ENCODE assay signal across 10 cellular contexts in the genomic region with DNA sequence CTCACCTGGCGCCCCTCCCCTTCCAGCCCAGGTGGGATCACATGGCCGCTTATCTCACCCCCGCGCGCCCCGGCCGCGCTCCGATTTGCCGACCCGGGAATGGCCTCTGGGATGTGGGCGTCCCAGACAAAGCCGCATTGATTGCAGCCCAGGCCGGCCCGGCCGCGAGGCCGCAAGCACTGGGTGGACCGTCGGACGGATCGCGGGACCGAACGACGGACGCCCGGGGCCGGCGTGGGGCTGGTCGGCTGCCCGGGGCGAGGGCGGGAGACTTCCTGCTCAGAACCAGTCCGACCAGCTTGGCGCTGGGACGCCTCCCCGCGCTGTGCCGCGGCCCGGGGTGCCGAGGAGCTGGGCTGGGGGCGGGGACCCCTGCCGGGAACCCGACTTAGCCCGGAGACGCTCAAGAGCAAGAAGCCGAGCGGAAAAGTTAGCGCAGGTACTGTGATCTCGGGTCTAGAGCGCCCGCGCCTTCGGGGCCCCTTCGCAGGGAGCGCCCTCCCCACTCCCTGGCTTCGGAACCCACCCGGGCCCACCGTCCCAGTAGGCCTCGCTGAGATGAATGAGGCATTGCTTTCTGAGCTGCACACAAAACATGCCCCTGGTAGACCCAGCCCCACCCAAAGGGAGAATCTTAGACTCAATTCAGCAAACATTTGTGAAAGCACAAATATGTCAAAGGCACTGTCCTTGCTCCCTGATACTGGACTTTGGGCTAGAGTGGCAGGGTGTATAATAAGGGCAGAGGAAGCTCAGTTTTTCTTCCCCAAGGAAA. TPM values are rescaled to one million over a fixed set of nuclear protein-coding genes. Genes with fewer than 3 reads are reported as not detected.
DNase-seq lines count a peak whose midpoint lies in the region; ATAC-seq and TF ChIP-seq lines count a peak whose summit lies in the region.
"Had no signal": no experiment of that assay in that cellular context is flagged by ENCODE, and none has a peak within 500 bp of the region (broad histone marks: within the 10 kb centered on the region; RNA-seq: fewer than 3 reads in every experiment).

No MANE protein-coding gene starts in this region.

- H3K36me3 ChIP-seq in body of pancreas (replicated peaks in 1 of 2; ENCODE audit: insufficient read depth in 1 of 2, low read depth in 2 of 2) (no peaks in the 10 kb centered on the region), thoracic aorta (no peaks in the 10 kb centered on the region), gastrocnemius medialis (no peaks in the 10 kb centered on the region)

- DNase-seq in NCI-H1417 (lab: John Stamatoyannopoulos, UW) (peak in 2 of 3 experiments; percentile 58 to 61), NCI-H1417 treated with DMSO at 0.1 percent for 48 hours (lab: John Stamatoyannopoulos, UW) (no peak), body of pancreas (peak; percentile 86 to 91 (median 90)), kidney tubule cell (ENCODE audit: low spot score) (peak; percentile 68), thoracic aorta (ENCODE audit: low spot score) (no peak), gastrocnemius medialis (no peak)
- no peak for DNase-seq in activated CD4-positive, alpha-beta T cell treated with anti-CD3 and anti-CD28 coated beads, Interleukin-2, amount 10 ng/mL, durations not matched to agents 7 days and 5 days
- DNase-seq in activated T-helper 2 cell treated with anti-CD3 and anti-CD28 coated beads, Interferon-gamma antibody, Interleukin-2, Interleukin-4, amounts not matched to agents 10 μg/mL and 5 μg/mL and 100 μg/mL, durations not matched to agents 14 hours and 24 hours and 36 hours (ENCODE audit: low spot score) = no peak
- DNase-seq: activated T-cell treated with anti-CD3 and anti-CD28 coated beads, Interleukin-2, amount 50 U/mL, for 1 hour; RPMI8226 had no signal

- H3K4me1 ChIP-seq in body of pancreas = peaks cover 69% of the 10 kb centered on the region
- H3K4me1 ChIP-seq in thoracic aorta (ENCODE audit: control insufficient read depth in 1 of 2, low read depth in 2 of 2) = peaks cover 0 to 9% of the 10 kb centered on the region in 2 donors
- peaks cover 0 to 5% of the 10 kb centered on the region in 2 donors for H3K4me1 ChIP-seq in gastrocnemius medialis

- peak overlapping the region; percentile 45 to 61 for H3K4me3 ChIP-seq in body of pancreas
- H3K4me3 ChIP-seq in thoracic aorta = peak overlapping the region; percentile 52
- peak overlapping the region in 1 of 4 donors; percentile 34 for H3K4me3 ChIP-seq in gastrocnemius medialis

- H3K36me3 Mint-ChIP-seq in activated CD4-positive, alpha-beta T cell treated with anti-CD3 and anti-CD28 coated beads, Interleukin-2, amount 10 ng/mL, durations not matched to agents 7 days and 5 days (ENCODE audit: low read depth) = no peaks in the 10 kb centered on the region
- H3K36me3 Mint-ChIP-seq in activated T-helper 2 cell treated with anti-CD3 and anti-CD28 coated beads, Interferon-gamma antibody, Interleukin-2, Interleukin-4, amounts not matched to agents 10 μg/mL and 5 μg/mL and 100 μg/mL, durations not matched to agents 14 hours and 24 hours and 36 hours (ENCODE audit: low read depth) = no peaks in the 10 kb centered on the region

- intact Hi-C loops in body of pancreas (cut with DNase I) = no loop called here
- intact Hi-C loops in gastrocnemius medialis (cut with DNase I; ENCODE audit: low total_unique reads) = no loop called here
- intact Hi-C loops in activated T-helper 2 cell treated with anti-CD3 and anti-CD28 coated beads, Interferon-gamma antibody, Interleukin-2, Interleukin-4, amounts not matched to agents 10 μg/mL and 5 μg/mL and 100 μg/mL, durations not matched to agents 14 hours and 24 hours and 36 hours (cut with micrococcal nuclease) = no loop called here

- TF ChIP-seq POLR2A in body of pancreas (IDR thresholded peaks at IDR 0.05) = peak; percentile 89 to 92 (median 90)
- no peak for TF ChIP-seq POLR2A in gastrocnemius medialis (IDR thresholded peaks at IDR 0.05)

- CTCF ChIA-PET in activated CD4-positive, alpha-beta T cell treated with anti-CD3 and anti-CD28 coated beads, Interleukin-2, amount 10 ng/mL, durations not matched to agents 7 days and 5 days (lab: Charles Lee) = no interaction called here

- WGBS in body of pancreas, 2 donors = 2 to 3% methylated on average over 10 to 61 of the region's 62 CpGs

- H3K9me3 ChIP-seq in body of pancreas = no peaks in the 10 kb centered on the region
- H3K9me3 ChIP-seq in thoracic aorta = no peaks in the 10 kb centered on the region
- no peaks in the 10 kb centered on the region for H3K9me3 ChIP-seq in gastrocnemius medialis

- H3K4me1 Mint-ChIP-seq in activated CD4-positive, alpha-beta T cell treated with anti-CD3 and anti-CD28 coated beads, Interleukin-2, amount 10 ng/mL, durations not matched to agents 7 days and 5 days = no peaks in the 10 kb centered on the region
- no peaks in the 10 kb centered on the region for H3K4me1 Mint-ChIP-seq in activated T-helper 2 cell treated with anti-CD3 and anti-CD28 coated beads, Interferon-gamma antibody, Interleukin-2, Interleukin-4, amounts not matched to agents 10 μg/mL and 5 μg/mL and 100 μg/mL, durations not matched to agents 14 hours and 24 hours and 36 hours (ENCODE audit: low read depth)

- no peak overlapping the region for H3K27ac Mint-ChIP-seq in activated CD4-positive, alpha-beta T cell treated with anti-CD3 and anti-CD28 coated beads, Interleukin-2, amount 10 ng/mL, durations not matched to agents 7 days and 5 days
- H3K27ac Mint-ChIP-seq in activated T-helper 2 cell treated with anti-CD3 and anti-CD28 coated beads, Interferon-gamma antibody, Interleukin-2, Interleukin-4, amounts not matched to agents 10 μg/mL and 5 μg/mL and 100 μg/mL, durations not matched to agents 14 hours and 24 hours and 36 hours = no peak overlapping the region

- H3K27ac ChIP-seq in body of pancreas (peak overlapping the region; percentile 93 to 98 (median 96)), thoracic aorta (no peak overlapping the region), gastrocnemius medialis (no peak overlapping the region)

- peak in 1 of 7 experiments; percentile 25 for TF ChIP-seq CTCF in body of pancreas (IDR thresholded peaks at IDR 0.05)
- no peak for TF ChIP-seq CTCF in thoracic aorta (IDR thresholded peaks at IDR 0.05)
- no peak for TF ChIP-seq CTCF in gastrocnemius medialis (IDR thresholded peaks at IDR 0.05 in 4 of 5, conservative IDR thresholded peaks at IDR 0.05 in 1 of 5)

- H3K27me3 ChIP-seq in body of pancreas (no peaks in the 10 kb centered on the region), thoracic aorta (replicated peaks; ENCODE audit: insufficient read depth) (peaks cover 13% of the 10 kb centered on the region), gastrocnemius medialis (peaks cover 0 to 14% (median 11%) of the 10 kb centered on the region in 3 donors)

- H3K9me3 Mint-ChIP-seq in activated CD4-positive, alpha-beta T cell treated with anti-CD3 and anti-CD28 coated beads, Interleukin-2, amount 10 ng/mL, durations not matched to agents 7 days and 5 days = no peaks in the 10 kb centered on the region
- no peaks in the 10 kb centered on the region for H3K9me3 Mint-ChIP-seq in activated T-helper 2 cell treated with anti-CD3 and anti-CD28 coated beads, Interferon-gamma antibody, Interleukin-2, Interleukin-4, amounts not matched to agents 10 μg/mL and 5 μg/mL and 100 μg/mL, durations not matched to agents 14 hours and 24 hours and 36 hours

- in situ Hi-C loops in gastrocnemius medialis (cut with MboI; ENCODE audit: low sequenced_read_pairs in 4 of 4) = no loop called here

- POLR2A ChIA-PET in activated CD4-positive, alpha-beta T cell treated with anti-CD3 and anti-CD28 coated beads, Interleukin-2, amount 10 ng/mL, durations not matched to agents 7 days and 5 days (lab: Charles Lee) = interaction anchor here (0.7 kb wide), 1 partner anchor 11 kb away, joined by 3 read pairs; no protein-coding TSS in a partner anchor

- H3K27me3 Mint-ChIP-seq in activated CD4-positive, alpha-beta T cell treated with anti-CD3 and anti-CD28 coated beads, Interleukin-2, amount 10 ng/mL, durations not matched to agents 7 days and 5 days = peaks cover 40% of the 10 kb centered on the region
- H3K27me3 Mint-ChIP-seq in activated T-helper 2 cell treated with anti-CD3 and anti-CD28 coated beads, Interferon-gamma antibody, Interleukin-2, Interleukin-4, amounts not matched to agents 10 μg/mL and 5 μg/mL and 100 μg/mL, durations not matched to agents 14 hours and 24 hours and 36 hours (ENCODE audit: low read depth) = peaks cover 39% of the 10 kb centered on the region

- ATAC-seq in body of pancreas (peak; percentile 72), thoracic aorta (ENCODE audit: insufficient number of reproducible peaks, low FRiP score, low read depth) (no peak), gastrocnemius medialis (no peak)

- no peak overlapping the region for H3K4me3 Mint-ChIP-seq in activated CD4-positive, alpha-beta T cell treated with anti-CD3 and anti-CD28 coated beads, Interleukin-2, amount 10 ng/mL, durations not matched to agents 7 days and 5 days
- H3K4me3 Mint-ChIP-seq in activated T-helper 2 cell treated with anti-CD3 and anti-CD28 coated beads, Interferon-gamma antibody, Interleukin-2, Interleukin-4, amounts not matched to agents 10 μg/mL and 5 μg/mL and 100 μg/mL, durations not matched to agents 14 hours and 24 hours and 36 hours (ENCODE audit: low read depth) = no peak overlapping the region

RNA-seq across cellular contexts. Expression of a gene that starts 0.4 kb away (rescaled TPM):
- total RNA-seq in body of pancreas (10 to 100 TPM; 46.1 to 54.7 TPM), thoracic aorta (10 to 100 TPM in 1 of 2 donors, under 1 TPM in 1; 0.41 to 11.1 TPM), gastrocnemius medialis (1 to 10 TPM in 2 of 4 donors, under 1 TPM in 2; 0.25 to 6.2 (median 0.92) TPM)
- not detected for total RNA-seq in activated CD4-positive, alpha-beta T cell treated with anti-CD3 and anti-CD28 coated beads, Interleukin-2, amount 10 ng/mL, durations not matched to agents 7 days and 5 days
- total RNA-seq in activated T-helper 2 cell treated with anti-CD3 and anti-CD28 coated beads, Interferon-gamma antibody, Interleukin-2, Interleukin-4, amounts not matched to agents 10 μg/mL and 5 μg/mL and 100 μg/mL, durations not matched to agents 14 hours and 24 hours and 36 hours = not detected in 2 replicates

RNA-seq across cellular contexts. Expression of a gene that starts 22.0 kb away (rescaled TPM):
- total RNA-seq in body of pancreas (not detected), thoracic aorta (1 to 10 TPM in 1 of 2 donors, not detected in 1; 1.2 TPM), gastrocnemius medialis (1,000 to 10,000 TPM in 2 of 4 donors, 100 to 1,000 TPM in 2; 304 to 3,604 (median 1,823) TPM)
- total RNA-seq in activated CD4-positive, alpha-beta T cell treated with anti-CD3 and anti-CD28 coated beads, Interleukin-2, amount 10 ng/mL, durations not matched to agents 7 days and 5 days = not detected
- total RNA-seq in activated T-helper 2 cell treated with anti-CD3 and anti-CD28 coated beads, Interferon-gamma antibody, Interleukin-2, Interleukin-4, amounts not matched to agents 10 μg/mL and 5 μg/mL and 100 μg/mL, durations not matched to agents 14 hours and 24 hours and 36 hours = not detected in 2 replicates

RNA-seq across cellular contexts. Expression of a gene that starts 22.1 kb away (rescaled TPM):
- total RNA-seq in body of pancreas (1 to 10 TPM in 1 of 2 donors, not detected in 1; 1.8 TPM), thoracic aorta (under 1 TPM in 1 of 2 donors, not detected in 1; 0.21 TPM), gastrocnemius medialis (10 to 100 TPM in 1 of 4 donors, 1 to 10 TPM in 1, under 1 TPM in 1, not detected in 1; 0.39 to 14.8 (median 6.7) TPM)
- total RNA-seq in activated CD4-positive, alpha-beta T cell treated with anti-CD3 and anti-CD28 coated beads, Interleukin-2, amount 10 ng/mL, durations not matched to agents 7 days and 5 days = not detected
- total RNA-seq in activated T-helper 2 cell treated with anti-CD3 and anti-CD28 coated beads, Interferon-gamma antibody, Interleukin-2, Interleukin-4, amounts not matched to agents 10 μg/mL and 5 μg/mL and 100 μg/mL, durations not matched to agents 14 hours and 24 hours and 36 hours = not detected in 2 replicates

Comparison
In these comparisons a context has a peak if more than half of its experiments do, and no peak if none do; other contexts are left out.
1. DNase-seq: peak in NCI-H1417 (2 of 3), body of pancreas (4 of 4) and kidney tubule cell (single experiment); none in NCI-H1417 treated with DMSO at 0.1 percent for 48 hours (single experiment), thoracic aorta (single experiment), activated CD4-positive, alpha-beta T cell treated with anti-CD3 and anti-CD28 coated beads, Interleukin-2, amount 10 ng/mL, durations not matched to agents 7 days and 5 days (single experiment), gastrocnemius medialis (0 of 2) and activated T-helper 2 cell treated with anti-CD3 and anti-CD28 coated beads, Interferon-gamma antibody, Interleukin-2, Interleukin-4, amounts not matched to agents 10 μg/mL and 5 μg/mL and 100 μg/mL, durations not matched to agents 14 hours and 24 hours and 36 hours (single experiment).
2. H3K27ac ChIP-seq: peak in body of pancreas (4 of 4); none in thoracic aorta (0 of 2) and gastrocnemius medialis (0 of 4).
3. POLR2A ChIP-seq: peak in body of pancreas (3 of 3); none in gastrocnemius medialis (0 of 2).
4. RNA of a gene that starts 22.0 kb away (total RNA-seq): 304 to 3,604 TPM in gastrocnemius medialis; 1.2 TPM in thoracic aorta, not detected in body of pancreas, not detected in activated CD4-positive, alpha-beta T cell treated with anti-CD3 and anti-CD28 coated beads, Interleukin-2, amount 10 ng/mL, durations not matched to agents 7 days and 5 days and not detected in activated T-helper 2 cell treated with anti-CD3 and anti-CD28 coated beads, Interferon-gamma antibody, Interleukin-2, Interleukin-4, amounts not matched to agents 10 μg/mL and 5 μg/mL and 100 μg/mL, durations not matched to agents 14 hours and 24 hours and 36 hours; every median in the first group is over 100 times any median in the second.